In the genomic region with DNA sequence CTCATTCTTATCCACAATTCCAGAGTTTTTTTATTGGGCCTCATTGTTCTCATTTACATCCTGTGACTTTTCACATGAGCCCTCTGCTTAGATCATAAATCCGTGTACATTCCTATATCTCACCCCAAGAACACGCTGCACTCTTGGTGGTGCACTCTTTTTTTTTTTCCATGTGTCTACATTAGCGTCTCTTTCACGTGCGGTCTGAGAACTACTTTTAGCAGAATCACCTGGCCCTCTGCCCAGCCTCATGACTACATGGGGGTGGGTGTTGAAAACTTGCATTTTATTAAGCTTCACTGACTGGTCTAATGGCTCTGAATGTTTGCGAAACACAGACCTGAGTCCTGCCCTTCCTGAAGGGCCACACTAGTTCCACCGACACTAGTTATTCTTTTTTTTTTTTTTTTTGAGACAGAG, we compare ENCODE assay signal across 8 cellular contexts. TPM values are rescaled to one million over a fixed set of nuclear protein-coding genes. Genes with fewer than 3 reads are reported as not detected.
DNase-seq lines count a peak whose midpoint lies in the region; ATAC-seq and TF ChIP-seq lines count a peak whose summit lies in the region.

No MANE protein-coding gene starts in this region.

- H3K27ac ChIP-seq in epithelial cell of prostate (peak overlapping the region; percentile 45), ovary (no peak overlapping the region)

- H3K4me1 ChIP-seq in ovary (ENCODE audit: insufficient read depth) = peaks cover 2% of the 10 kb centered on the region

- H3K9me3 ChIP-seq in ovary = no peaks in the 10 kb centered on the region

- H3K4me3 Mint-ChIP-seq in activated T-helper 1 cell treated with anti-CD3 and anti-CD28 coated beads, Interleukin-12 subunit alpha, Interleukin-12 subunit beta, Interleukin-2, Interleukin-4 antibody, amounts not matched to agents 30 ng/mL and 10 ng/mL and 1 ng/mL, durations not matched to agents 14 hours and 24 hours and 36 hours = no peak overlapping the region
- H3K4me3 Mint-ChIP-seq in activated naive CD4-positive, alpha-beta T cell treated with anti-CD3 and anti-CD28 coated beads, Interleukin-2, amount 10 ng/mL, durations not matched to agents 7 days and 5 days = no peak overlapping the region

- H3K9me3 Mint-ChIP-seq in activated T-helper 1 cell treated with anti-CD3 and anti-CD28 coated beads, Interleukin-12 subunit alpha, Interleukin-12 subunit beta, Interleukin-2, Interleukin-4 antibody, amounts not matched to agents 30 ng/mL and 10 ng/mL and 1 ng/mL, durations not matched to agents 14 hours and 24 hours and 36 hours = no peaks in the 10 kb centered on the region
- no peaks in the 10 kb centered on the region for H3K9me3 Mint-ChIP-seq in activated naive CD4-positive, alpha-beta T cell treated with anti-CD3 and anti-CD28 coated beads, Interleukin-2, amount 10 ng/mL, durations not matched to agents 7 days and 5 days

- no peak for ATAC-seq in HG02588 (IDR thresholded peaks at IDR 0.05; ENCODE audit: unreplicated experiment)

- no peak overlapping the region for H3K4me3 ChIP-seq in ovary

- peak; percentile 37 for DNase-seq in GM04503 (ENCODE audit: low read depth)
- peak; percentile 9 for DNase-seq in NCI-H2029 (lab: John Stamatoyannopoulos, UW)
- peak; percentile 80 for DNase-seq in epithelial cell of prostate (ENCODE audit: low read depth, low spot score)
- peak; percentile 30 to 62 (median 55) for DNase-seq in ovary
- DNase-seq in activated T-helper 1 cell treated with anti-CD3 and anti-CD28 coated beads, Interleukin-12 subunit alpha, Interleukin-12 subunit beta, Interleukin-2, Interleukin-4 antibody, amounts not matched to agents 30 ng/mL and 10 ng/mL and 1 ng/mL, durations not matched to agents 14 hours and 24 hours and 36 hours (ENCODE audit: low spot score) = no peak
- no peak for DNase-seq in activated naive CD4-positive, alpha-beta T cell treated with anti-CD3 and anti-CD28 coated beads, Interleukin-2, amount 10 ng/mL, durations not matched to agents 7 days and 5 days
- DNase-seq in NCI-H1092 treated with DMSO at 0.1 percent for 48 hours (lab: John Stamatoyannopoulos, UW) = no peak

- H3K27ac Mint-ChIP-seq in activated T-helper 1 cell treated with anti-CD3 and anti-CD28 coated beads, Interleukin-12 subunit alpha, Interleukin-12 subunit beta, Interleukin-2, Interleukin-4 antibody, amounts not matched to agents 30 ng/mL and 10 ng/mL and 1 ng/mL, durations not matched to agents 14 hours and 24 hours and 36 hours = no peak overlapping the region
- no peak overlapping the region for H3K27ac Mint-ChIP-seq in activated naive CD4-positive, alpha-beta T cell treated with anti-CD3 and anti-CD28 coated beads, Interleukin-2, amount 10 ng/mL, durations not matched to agents 7 days and 5 days

- CTCF ChIA-PET in activated naive CD4-positive, alpha-beta T cell treated with anti-CD3 and anti-CD28 coated beads, Interleukin-2, amount 10 ng/mL, durations not matched to agents 7 days and 5 days (lab: Charles Lee) = interaction anchor here (0.9 kb wide), 1 partner anchor 28 kb away, joined by 3 read pairs; no protein-coding TSS in a partner anchor

- H3K27me3 Mint-ChIP-seq in activated T-helper 1 cell treated with anti-CD3 and anti-CD28 coated beads, Interleukin-12 subunit alpha, Interleukin-12 subunit beta, Interleukin-2, Interleukin-4 antibody, amounts not matched to agents 30 ng/mL and 10 ng/mL and 1 ng/mL, durations not matched to agents 14 hours and 24 hours and 36 hours (ENCODE audit: insufficient read depth) = peaks cover 11% of the 10 kb centered on the region
- H3K27me3 Mint-ChIP-seq in activated naive CD4-positive, alpha-beta T cell treated with anti-CD3 and anti-CD28 coated beads, Interleukin-2, amount 10 ng/mL, durations not matched to agents 7 days and 5 days = peaks cover 28% of the 10 kb centered on the region

- WGBS in ovary, 3 donors = 11 to 13% (median 13%) methylated on average over 7 of the region's 7 CpGs

- no peaks in the 10 kb centered on the region for H3K36me3 ChIP-seq in ovary

- intact Hi-C loops in ovary (cut with DNase I) = loop anchor here in 1 of 4 donors (5.0 kb wide), 1 partner anchor 226 kb away; no protein-coding TSS in a partner anchor
- intact Hi-C loops in activated T-helper 1 cell treated with anti-CD3 and anti-CD28 coated beads, Interleukin-12 subunit alpha, Interleukin-12 subunit beta, Interleukin-2, Interleukin-4 antibody, amounts not matched to agents 30 ng/mL and 10 ng/mL and 1 ng/mL, durations not matched to agents 14 hours and 24 hours and 36 hours (cut with micrococcal nuclease) = no loop called here

- no peak for TF ChIP-seq POLR2A in ovary (IDR thresholded peaks at IDR 0.05)

- TF ChIP-seq CTCF in ovary (IDR thresholded peaks at IDR 0.05) = no peak

- peaks cover 6% of the 10 kb centered on the region for H3K4me1 Mint-ChIP-seq in activated T-helper 1 cell treated with anti-CD3 and anti-CD28 coated beads, Interleukin-12 subunit alpha, Interleukin-12 subunit beta, Interleukin-2, Interleukin-4 antibody, amounts not matched to agents 30 ng/mL and 10 ng/mL and 1 ng/mL, durations not matched to agents 14 hours and 24 hours and 36 hours (ENCODE audit: low read depth)
- peaks cover 3% of the 10 kb centered on the region for H3K4me1 Mint-ChIP-seq in activated naive CD4-positive, alpha-beta T cell treated with anti-CD3 and anti-CD28 coated beads, Interleukin-2, amount 10 ng/mL, durations not matched to agents 7 days and 5 days

- H3K27me3 ChIP-seq in ovary = no peaks in the 10 kb centered on the region

- no peak for TF ChIP-seq EP300 in ovary (IDR thresholded peaks at IDR 0.05)

- no peaks in the 10 kb centered on the region for H3K36me3 Mint-ChIP-seq in activated T-helper 1 cell treated with anti-CD3 and anti-CD28 coated beads, Interleukin-12 subunit alpha, Interleukin-12 subunit beta, Interleukin-2, Interleukin-4 antibody, amounts not matched to agents 30 ng/mL and 10 ng/mL and 1 ng/mL, durations not matched to agents 14 hours and 24 hours and 36 hours (ENCODE audit: low read depth)
- H3K36me3 Mint-ChIP-seq in activated naive CD4-positive, alpha-beta T cell treated with anti-CD3 and anti-CD28 coated beads, Interleukin-2, amount 10 ng/mL, durations not matched to agents 7 days and 5 days = no peaks in the 10 kb centered on the region

RNA-seq across cellular contexts. Expression of a gene that starts 18.6 kb away (rescaled TPM):
- total RNA-seq in ovary = not detected
- not detected for polyA plus RNA-seq in ovary
- not detected in 2 replicates for total RNA-seq in activated T-helper 1 cell treated with anti-CD3 and anti-CD28 coated beads, Interleukin-12 subunit alpha, Interleukin-12 subunit beta, Interleukin-2, Interleukin-4 antibody, amounts not matched to agents 30 ng/mL and 10 ng/mL and 1 ng/mL, durations not matched to agents 14 hours and 24 hours and 36 hours

Comparison
In these comparisons a context has a peak if more than half of its experiments do, and no peak if none do; other contexts are left out.
1. DNase-seq: peak in GM04503 (single experiment), NCI-H2029 (single experiment), epithelial cell of prostate (single experiment) and ovary (5 of 5); none in activated T-helper 1 cell treated with anti-CD3 and anti-CD28 coated beads, Interleukin-12 subunit alpha, Interleukin-12 subunit beta, Interleukin-2, Interleukin-4 antibody, amounts not matched to agents 30 ng/mL and 10 ng/mL and 1 ng/mL, durations not matched to agents 14 hours and 24 hours and 36 hours (single experiment), activated naive CD4-positive, alpha-beta T cell treated with anti-CD3 and anti-CD28 coated beads, Interleukin-2, amount 10 ng/mL, durations not matched to agents 7 days and 5 days (single experiment) and NCI-H1092 treated with DMSO at 0.1 percent for 48 hours (single experiment).